In genomic region chr7:33108931-33109757, GRCh38 we compare ENCODE assay signal across 1 cellular context.
A peak's percentile ranks its signal among the peaks of the same experiment; 100 is the strongest.
TF ChIP-seq lines count a peak whose summit lies in the region.

Gene RP9 (minus strand): TSS chr7:33109404. CDS start chr7:33109372, 32 bp downstream.

TF ChIP-seq in HepG2, 621 proteins besides CTCF, POLR2A, EP300 and RAD21 (continued from another document and continues in another):
- TF ChIP-seq, protein P1, sequence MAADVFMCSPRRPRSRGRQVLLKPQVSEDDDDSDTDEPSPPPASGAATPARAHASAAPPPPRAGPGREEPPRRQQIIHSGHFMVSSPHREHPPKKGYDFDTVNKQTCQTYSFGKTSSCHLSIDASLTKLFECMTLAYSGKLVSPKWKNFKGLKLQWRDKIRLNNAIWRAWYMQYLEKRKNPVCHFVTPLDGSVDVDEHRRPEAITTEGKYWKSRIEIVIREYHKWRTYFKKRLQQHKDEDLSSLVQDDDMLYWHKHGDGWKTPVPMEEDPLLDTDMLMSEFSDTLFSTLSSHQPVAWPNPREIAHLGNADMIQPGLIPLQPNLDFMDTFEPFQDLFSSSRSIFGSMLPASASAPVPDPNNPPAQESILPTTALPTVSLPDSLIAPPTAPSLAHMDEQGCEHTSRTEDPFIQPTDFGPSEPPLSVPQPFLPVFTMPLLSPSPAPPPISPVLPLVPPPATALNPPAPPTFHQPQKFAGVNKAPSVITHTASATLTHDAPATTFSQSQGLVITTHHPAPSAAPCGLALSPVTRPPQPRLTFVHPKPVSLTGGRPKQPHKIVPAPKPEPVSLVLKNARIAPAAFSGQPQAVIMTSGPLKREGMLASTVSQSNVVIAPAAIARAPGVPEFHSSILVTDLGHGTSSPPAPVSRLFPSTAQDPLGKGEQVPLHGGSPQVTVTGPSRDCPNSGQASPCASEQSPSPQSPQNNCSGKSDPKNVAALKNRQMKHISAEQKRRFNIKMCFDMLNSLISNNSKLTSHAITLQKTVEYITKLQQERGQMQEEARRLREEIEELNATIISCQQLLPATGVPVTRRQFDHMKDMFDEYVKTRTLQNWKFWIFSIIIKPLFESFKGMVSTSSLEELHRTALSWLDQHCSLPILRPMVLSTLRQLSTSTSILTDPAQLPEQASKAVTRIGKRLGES (CRISPR knock-in tag; IDR thresholded peaks at IDR 0.05; ENCODE audit: borderline replicate concordance): no peak
- TF ChIP-seq ZNF446 (CRISPR knock-in tag; IDR thresholded peaks at IDR 0.05): no peak
- TF ChIP-seq, protein P2, sequence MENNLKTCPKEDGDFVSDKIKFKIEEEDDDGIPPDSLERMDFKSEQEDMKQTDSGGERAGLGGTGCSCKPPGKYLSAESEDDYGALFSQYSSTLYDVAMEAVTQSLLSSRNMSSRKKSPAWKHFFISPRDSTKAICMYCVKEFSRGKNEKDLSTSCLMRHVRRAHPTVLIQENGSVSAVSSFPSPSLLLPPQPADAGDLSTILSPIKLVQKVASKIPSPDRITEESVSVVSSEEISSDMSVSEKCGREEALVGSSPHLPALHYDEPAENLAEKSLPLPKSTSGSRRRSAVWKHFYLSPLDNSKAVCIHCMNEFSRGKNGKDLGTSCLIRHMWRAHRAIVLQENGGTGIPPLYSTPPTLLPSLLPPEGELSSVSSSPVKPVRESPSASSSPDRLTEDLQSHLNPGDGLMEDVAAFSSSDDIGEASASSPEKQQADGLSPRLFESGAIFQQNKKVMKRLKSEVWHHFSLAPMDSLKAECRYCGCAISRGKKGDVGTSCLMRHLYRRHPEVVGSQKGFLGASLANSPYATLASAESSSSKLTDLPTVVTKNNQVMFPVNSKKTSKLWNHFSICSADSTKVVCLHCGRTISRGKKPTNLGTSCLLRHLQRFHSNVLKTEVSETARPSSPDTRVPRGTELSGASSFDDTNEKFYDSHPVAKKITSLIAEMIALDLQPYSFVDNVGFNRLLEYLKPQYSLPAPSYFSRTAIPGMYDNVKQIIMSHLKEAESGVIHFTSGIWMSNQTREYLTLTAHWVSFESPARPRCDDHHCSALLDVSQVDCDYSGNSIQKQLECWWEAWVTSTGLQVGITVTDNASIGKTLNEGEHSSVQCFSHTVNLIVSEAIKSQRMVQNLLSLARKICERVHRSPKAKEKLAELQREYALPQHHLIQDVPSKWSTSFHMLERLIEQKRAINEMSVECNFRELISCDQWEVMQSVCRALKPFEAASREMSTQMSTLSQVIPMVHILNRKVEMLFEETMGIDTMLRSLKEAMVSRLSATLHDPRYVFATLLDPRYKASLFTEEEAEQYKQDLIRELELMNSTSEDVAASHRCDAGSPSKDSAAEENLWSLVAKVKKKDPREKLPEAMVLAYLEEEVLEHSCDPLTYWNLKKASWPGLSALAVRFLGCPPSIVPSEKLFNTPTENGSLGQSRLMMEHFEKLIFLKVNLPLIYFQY (CRISPR knock-in tag; IDR thresholded peaks at IDR 0.05; ENCODE audit: borderline replicate concordance): peak; percentile 87; the same call in 1 of the 2 replicates
- TF ChIP-seq, protein P3, sequence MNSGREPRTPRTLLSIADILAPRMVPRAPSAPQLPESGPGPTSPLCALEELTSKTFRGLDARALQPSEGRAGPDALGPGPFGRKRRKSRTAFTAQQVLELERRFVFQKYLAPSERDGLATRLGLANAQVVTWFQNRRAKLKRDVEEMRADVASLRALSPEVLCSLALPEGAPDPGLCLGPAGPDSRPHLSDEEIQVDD (CRISPR knock-in tag; IDR thresholded peaks at IDR 0.05; ENCODE audit: borderline replicate concordance): no peak
- no peak for TF ChIP-seq ATF4 (CRISPR knock-in tag; IDR thresholded peaks at IDR 0.05)
- TF ChIP-seq KDM4B (CRISPR knock-in tag; IDR thresholded peaks at IDR 0.05): no peak
- peak; percentile 64; the same call in 1 of the 2 replicates for TF ChIP-seq CHCHD3 (CRISPR knock-in tag; IDR thresholded peaks at IDR 0.05)
- TF ChIP-seq REL (CRISPR knock-in tag; conservative IDR thresholded peaks at IDR 0.05): no peak
- TF ChIP-seq, protein P4, sequence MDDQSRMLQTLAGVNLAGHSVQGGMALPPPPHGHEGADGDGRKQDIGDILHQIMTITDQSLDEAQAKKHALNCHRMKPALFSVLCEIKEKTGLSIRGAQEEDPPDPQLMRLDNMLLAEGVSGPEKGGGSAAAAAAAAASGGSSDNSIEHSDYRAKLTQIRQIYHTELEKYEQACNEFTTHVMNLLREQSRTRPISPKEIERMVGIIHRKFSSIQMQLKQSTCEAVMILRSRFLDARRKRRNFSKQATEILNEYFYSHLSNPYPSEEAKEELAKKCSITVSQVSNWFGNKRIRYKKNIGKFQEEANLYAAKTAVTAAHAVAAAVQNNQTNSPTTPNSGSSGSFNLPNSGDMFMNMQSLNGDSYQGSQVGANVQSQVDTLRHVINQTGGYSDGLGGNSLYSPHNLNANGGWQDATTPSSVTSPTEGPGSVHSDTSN (CRISPR knock-in tag; IDR thresholded peaks at IDR 0.05; ENCODE audit: borderline replicate concordance): no peak
- TF ChIP-seq ZFP37 (CRISPR knock-in tag; IDR thresholded peaks at IDR 0.05; ENCODE audit: borderline replicate concordance): no peak
- TF ChIP-seq ZNF768 (CRISPR knock-in tag; IDR thresholded peaks at IDR 0.05): no peak
- TF ChIP-seq SMARCE1 (IDR thresholded peaks at IDR 0.05; ENCODE audit: borderline replicate concordance): no peak
- no peak for TF ChIP-seq GLI4 (CRISPR knock-in tag; IDR thresholded peaks at IDR 0.05; ENCODE audit: borderline replicate concordance)
- no peak for TF ChIP-seq ZNF3 (CRISPR knock-in tag; IDR thresholded peaks at IDR 0.05)
- TF ChIP-seq ZNF569 (CRISPR knock-in tag; IDR thresholded peaks at IDR 0.05; ENCODE audit: borderline replicate concordance): no peak
- no peak for TF ChIP-seq ZNF44 (CRISPR knock-in tag; IDR thresholded peaks at IDR 0.05)
- peak; percentile 84 for TF ChIP-seq YY1 (IDR thresholded peaks at IDR 0.05; ENCODE audit: insufficient read depth, insufficient replicate concordance, low read depth, low read length)
- no peak for TF ChIP-seq BCLAF1 (IDR thresholded peaks at IDR 0.05)
- TF ChIP-seq PLRG1 (conservative IDR thresholded peaks at IDR 0.05): no peak
- TF ChIP-seq REPIN1 (CRISPR knock-in tag; IDR thresholded peaks at IDR 0.05; ENCODE audit: borderline replicate concordance, low read depth): peak; percentile 38; the same call in 1 of the 2 replicates
- TF ChIP-seq MAF1 (CRISPR knock-in tag; IDR thresholded peaks at IDR 0.05; ENCODE audit: borderline replicate concordance): no peak
- TF ChIP-seq ISL2 (CRISPR knock-in tag; IDR thresholded peaks at IDR 0.05): peak; percentile 31; the same call in 1 of the 2 replicates
- no peak for TF ChIP-seq NFYC (CRISPR knock-in tag; IDR thresholded peaks at IDR 0.05)
- TF ChIP-seq ZNF205 (CRISPR knock-in tag; IDR thresholded peaks at IDR 0.05): no peak
- no peak for TF ChIP-seq HNRNPH1 (optimal IDR thresholded peaks at IDR 0.05; ENCODE audit: low read depth, low read length)
- no peak for TF ChIP-seq ZNF530 (CRISPR knock-in tag; IDR thresholded peaks at IDR 0.05; ENCODE audit: low read depth)
- TF ChIP-seq ZNF326 (CRISPR knock-in tag; IDR thresholded peaks at IDR 0.05; ENCODE audit: borderline replicate concordance): no peak
- no peak for TF ChIP-seq RARA (CRISPR knock-in tag; IDR thresholded peaks at IDR 0.05)
- TF ChIP-seq ZNF7 (CRISPR knock-in tag; IDR thresholded peaks at IDR 0.05): no peak
- TF ChIP-seq ZNF180 (CRISPR knock-in tag; IDR thresholded peaks at IDR 0.05; ENCODE audit: borderline replicate concordance, low read depth): no peak
- no peak for TF ChIP-seq ZNF234 (CRISPR knock-in tag; conservative IDR thresholded peaks at IDR 0.05)
- TF ChIP-seq ZNF335 (CRISPR knock-in tag; IDR thresholded peaks at IDR 0.05): no peak
- no peak for TF ChIP-seq NR3C1 (CRISPR knock-in tag; IDR thresholded peaks at IDR 0.05)
- no peak for TF ChIP-seq MEIS1 (CRISPR knock-in tag; IDR thresholded peaks at IDR 0.05; ENCODE audit: borderline replicate concordance)
- TF ChIP-seq NFE2 (CRISPR knock-in tag; IDR thresholded peaks at IDR 0.05): no peak
- no peak for TF ChIP-seq ZNF407 (CRISPR knock-in tag; IDR thresholded peaks at IDR 0.05; ENCODE audit: not compliant biosample characterization)
- no peak for TF ChIP-seq NR2F2 (IDR thresholded peaks at IDR 0.05; ENCODE audit: borderline replicate concordance, low read depth)
